In the genomic region with DNA sequence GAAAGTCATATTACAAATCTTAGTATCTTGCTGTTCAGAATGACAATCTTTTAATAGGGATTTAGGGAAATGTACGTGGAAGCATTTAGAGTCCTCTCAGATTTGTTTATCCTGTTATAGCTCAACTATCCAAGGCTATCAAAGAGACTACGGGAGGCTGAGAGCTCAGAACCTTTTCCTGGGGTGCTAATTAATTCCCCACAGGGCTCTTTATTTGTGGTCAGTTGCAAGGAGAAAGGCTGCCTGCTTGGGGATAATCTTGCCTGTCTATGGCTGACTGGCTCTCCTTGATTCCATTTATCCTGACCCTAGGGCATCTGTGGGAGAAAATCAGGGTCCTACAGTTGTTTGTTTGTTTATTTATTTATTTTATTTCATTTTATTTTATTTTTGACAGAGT, we compare ENCODE assay signal across 28 cellular contexts.
"Had no signal": no experiment of that assay in that cellular context is flagged by ENCODE, and none has a peak within 500 bp of the region (broad histone marks: within the 10 kb centered on the region; RNA-seq: fewer than 3 reads in every experiment).

No MANE protein-coding gene starts in this region.

- H3K36me3 Mint-ChIP-seq: natural killer cell had no signal

- H3K27ac Mint-ChIP-seq: immature natural killer cell; mesothelial cell of epicardium; natural killer cell; progenitor cell of endocrine pancreas; stimulated activated naive B cell treated with anti-CD40 and anti-IgM and Interleukin-4, amounts not matched to agents 10 μg/mL and 1 μg/mL and 100 μg/mL, for 72 hours had no signal

- H3K36me3 ChIP-seq: left lung, lower lobe of right lung, ovary, right atrium auricular region, right lobe of liver, thyroid gland, transverse colon, upper lobe of left lung had no signal

- ATAC-seq: left colon; left lung; lower lobe of right lung; natural killer cell; right lobe of liver; stimulated activated naive B cell treated with anti-CD40 and anti-IgM and Interleukin-4, amounts not matched to agents 10 μg/mL and 1 μg/mL and 100 μg/mL, for 72 hours; stimulated activated naive CD8-positive, alpha-beta T cell treated with anti-CD3 and anti-CD28 coated beads, Interleukin-15, Interleukin-2, amounts not matched to agents 100 U/mL and 50 U/mL, for 24 hours had no signal

- FAIRE-seq: islet of Langerhans, kidney, urothelium cell line had no signal

- H3K27me3 ChIP-seq: left lung, ovary, right atrium auricular region, right lobe of liver, stomach, testis, thyroid gland, transverse colon, upper lobe of left lung had no signal

- H3K27me3 Mint-ChIP-seq: naive B cell; progenitor cell of endocrine pancreas; stimulated activated naive B cell treated with anti-CD40 and anti-IgM and Interleukin-4, amounts not matched to agents 10 μg/mL and 1 μg/mL and 100 μg/mL, for 72 hours had no signal

- H3K9me3 ChIP-seq: left lung, lower lobe of right lung, ovary, right atrium auricular region, right lobe of liver, stomach, testis, thyroid gland, transverse colon, upper lobe of left lung had no signal

- H3K4me1 Mint-ChIP-seq: immature natural killer cell; naive B cell; natural killer cell; stimulated activated naive B cell treated with anti-CD40 and anti-IgM and Interleukin-4, amounts not matched to agents 10 μg/mL and 1 μg/mL and 100 μg/mL, for 72 hours had no signal

- H3K27ac ChIP-seq: left lung, lower lobe of right lung, ovary, right atrium auricular region, right lobe of liver, stomach, testis, thyroid gland, transverse colon, upper lobe of left lung had no signal

- DNase-seq: hypothalamus; immature natural killer cell; kidney; left colon; left lung; lower lobe of right lung; mammary epithelial cell; mesenchymal stem cell; naive B cell; natural killer cell; nephron progenitor cell; ovary; right lobe of liver; stimulated activated CD4-positive, alpha-beta T cell treated with anti-CD3 and anti-CD28 coated beads, Interleukin-1b, Interleukin-23, amount 100 ng/mL, for 48 hours; stimulated activated CD4-positive, alpha-beta T cell treated with anti-CD3 and anti-CD28 coated beads, Interleukin-4, amount 100 ng/mL, for 1 hour; stimulated activated naive B cell treated with anti-CD40 and anti-IgM and Interleukin-4, amounts not matched to agents 10 μg/mL and 1 μg/mL and 100 μg/mL, for 72 hours; stimulated activated naive CD8-positive, alpha-beta T cell treated with anti-CD3 and anti-CD28 coated beads, Interleukin-15, Interleukin-2, amounts not matched to agents 100 U/mL and 50 U/mL, for 24 hours; stomach; testis; thyroid gland; transverse colon; upper lobe of left lung had no signal

- H3K4me1 ChIP-seq: left lung, lower lobe of right lung, right atrium auricular region, right lobe of liver, stomach, testis, transverse colon, upper lobe of left lung had no signal

- H3K9me3 Mint-ChIP-seq: immature natural killer cell, natural killer cell had no signal

- H3K4me3 Mint-ChIP-seq: immature natural killer cell; mesothelial cell of epicardium; naive B cell; natural killer cell; nephron progenitor cell; stimulated activated naive B cell treated with anti-CD40 and anti-IgM and Interleukin-4, amounts not matched to agents 10 μg/mL and 1 μg/mL and 100 μg/mL, for 72 hours had no signal

- H3K4me2 ChIP-seq: smooth muscle cell had no signal

- H3K4me3 ChIP-seq: left lung, lower lobe of right lung, ovary, right atrium auricular region, right lobe of liver, smooth muscle cell, stomach, testis, thyroid gland, transverse colon, upper lobe of left lung had no signal
